In genomic region chr3:97823503-97824004, GRCh38 we compare ENCODE assay signal across 9 cellular contexts. TPM values are rescaled to one million over a fixed set of nuclear protein-coding genes. Genes with fewer than 3 reads are reported as not detected.
A peak's percentile ranks its signal among the peaks of the same experiment; 100 is the strongest.
DNase-seq lines count a peak whose midpoint lies in the region; ATAC-seq and TF ChIP-seq lines count a peak whose summit lies in the region.
"Had no signal": no experiment of that assay in that cellular context is flagged by ENCODE, and none has a peak within 500 bp of the region (broad histone marks: within the 10 kb centered on the region; RNA-seq: fewer than 3 reads in every experiment).

No MANE protein-coding gene starts in this region.

- peak overlapping the region; percentile 93 for H3K27ac ChIP-seq in psoas muscle

- no peaks in the 10 kb centered on the region for H3K36me3 ChIP-seq in psoas muscle (ENCODE audit: insufficient read depth in 1 of 2, low read depth in 1 of 2)

- H3K4me1 ChIP-seq in psoas muscle = peaks cover 44% of the 10 kb centered on the region

- intact Hi-C loops in psoas muscle (cut with DNase I) = loop anchor here in 1 of 2 donors (5.0 kb wide), 2 partner anchors 39 to 154 kb away; no protein-coding TSS in a partner anchor

- TF ChIP-seq CTCF in fibroblast of mammary gland (conservative IDR thresholded peaks at IDR 0.05; ENCODE audit: control insufficient read depth, insufficient read depth, low read depth, low read length) (no peak), psoas muscle (IDR thresholded peaks at IDR 0.05) (no peak)

- 5 to 9% (median 6%) methylated on average over 7 of the region's 7 CpGs for WGBS in psoas muscle, 3 donors

- no peaks in the 10 kb centered on the region for H3K27me3 ChIP-seq in psoas muscle (ENCODE audit: insufficient read depth in 3 of 3, low read length in 2 of 3)

- ATAC-seq in psoas muscle (peak; percentile 34 to 77 (median 72)), HG03097 (IDR thresholded peaks at IDR 0.05; ENCODE audit: low FRiP score, unreplicated experiment) (no peak), HG02798 (IDR thresholded peaks at IDR 0.05; ENCODE audit: poor library complexity, unreplicated experiment) (no peak), HG02981 (IDR thresholded peaks at IDR 0.05; ENCODE audit: unreplicated experiment) (no peak)
- no peak for ATAC-seq in activated CD4-positive, CD25-positive, alpha-beta regulatory T cell treated with anti-CD3 and anti-CD28 coated beads, Interleukin-2, amount 50 U/mL, for 24 hours

- DNase-seq in DMS 273 (lab: John Stamatoyannopoulos, UW; ENCODE audit: unreplicated experiment) = peak; percentile 63
- DNase-seq in RKO (ENCODE audit: low spot score) = peak; percentile 38
- DNase-seq in fibroblast of mammary gland (ENCODE audit: low read depth) = peak; percentile 30
- peak; percentile 17 to 69 for DNase-seq in psoas muscle
- DNase-seq: activated naive CD4-positive, alpha-beta T cell had no signal

- peak overlapping the region; percentile 80 for H3K4me3 ChIP-seq in fibroblast of mammary gland (ENCODE audit: control insufficient read depth, low read depth, low read length)
- peak overlapping the region; percentile 88 for H3K4me3 ChIP-seq in psoas muscle

- H3K9me3 ChIP-seq in psoas muscle = no peaks in the 10 kb centered on the region

RNA-seq across cellular contexts. Expression of gene CRYBG3, which starts 1.7 kb away (rescaled TPM):
- total RNA-seq in psoas muscle = 10 to 100 TPM; 10.1 to 36.9 (median 21.8) TPM
- polyA plus RNA-seq in psoas muscle = 1 to 10 TPM; 5.1 to 9.2 (median 6.9) TPM

RNA-seq across cellular contexts. Expression of gene ARL6, which starts 59.0 kb away (rescaled TPM):
- total RNA-seq in psoas muscle = 1 to 10 TPM; 1.3 to 2.5 (median 1.7) TPM
- polyA plus RNA-seq in psoas muscle = 1 to 10 TPM; 1.1 to 6.2 (median 1.8) TPM

Comparison
In these comparisons a context has a peak if more than half of its experiments do, and no peak if none do; other contexts are left out.
1. ATAC-seq: peak in psoas muscle (4 of 4); none in HG03097 (single experiment), HG02798 (single experiment), HG02981 (single experiment) and activated CD4-positive, CD25-positive, alpha-beta regulatory T cell treated with anti-CD3 and anti-CD28 coated beads, Interleukin-2, amount 50 U/mL, for 24 hours (0 of 2).
2. Peak in every context shown above with its lines, with median percentiles within 50 percentile points of each other: DNase-seq.